ENCODE assay signal across 11 cellular contexts in the genomic region with DNA sequence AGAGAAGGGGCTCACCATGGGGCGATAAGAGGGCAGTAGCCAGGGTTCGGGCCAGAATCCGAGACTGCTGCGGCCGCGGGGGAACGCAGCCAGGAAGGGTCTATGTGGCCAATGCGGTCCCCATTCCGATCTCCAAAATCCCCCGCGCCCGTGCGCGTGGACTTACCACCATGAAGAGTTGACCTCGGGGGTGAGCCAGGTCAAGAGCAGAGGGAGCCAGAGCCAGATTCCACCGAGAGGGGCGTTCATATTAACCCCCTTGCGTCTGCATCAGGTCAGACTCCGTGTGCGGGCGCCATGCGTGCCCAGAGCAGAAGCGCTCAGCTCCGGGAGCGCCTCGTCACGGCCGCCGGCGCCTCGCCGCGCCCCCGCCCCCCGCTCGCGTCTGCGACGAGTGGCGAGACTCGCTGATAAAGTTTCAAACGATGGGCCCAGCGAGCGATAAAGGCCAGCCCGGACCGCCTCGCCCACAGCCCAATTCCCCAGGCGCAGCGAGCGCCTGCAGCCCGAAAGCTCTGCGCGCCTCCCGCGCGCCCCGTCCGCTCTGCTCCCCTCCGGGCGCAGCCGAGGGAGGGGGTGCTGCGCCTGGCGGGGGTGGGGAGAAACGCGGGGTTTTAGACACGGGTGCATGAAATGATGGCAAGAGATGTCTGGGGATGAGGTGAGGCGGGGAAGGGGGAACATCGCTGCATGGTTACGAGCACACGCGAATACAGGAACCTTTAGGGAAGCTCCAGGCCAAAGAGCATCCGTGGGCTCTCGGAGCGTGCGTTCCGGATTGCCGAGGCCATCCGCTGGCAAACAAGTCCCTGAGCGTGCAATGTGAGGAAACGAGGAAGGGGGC. TPM values are rescaled to one million over a fixed set of nuclear protein-coding genes. Genes with fewer than 3 reads are reported as not detected.
DNase-seq lines count a peak whose midpoint lies in the region; ATAC-seq and TF ChIP-seq lines count a peak whose summit lies in the region.
"Had no signal": no experiment of that assay in that cellular context is flagged by ENCODE, and none has a peak within 500 bp of the region (broad histone marks: within the 10 kb centered on the region; RNA-seq: fewer than 3 reads in every experiment).

A gene (minus strand): TSS at position 318 of the 844 bp plus-strand sequence. CDS start 69 bp downstream, at position 249.

- ATAC-seq in CD4-positive, alpha-beta T cell (ENCODE audit: poor library complexity), result no peak
- no peak for ATAC-seq in natural killer cell
- ATAC-seq in GM19397 (IDR thresholded peaks at IDR 0.05; ENCODE audit: unreplicated experiment), result no peak

- H3K27ac Mint-ChIP-seq in nephron progenitor cell, result no peak within 1 kb of the TSS
- no peak within 1 kb of the TSS for H3K27ac Mint-ChIP-seq in CD4-positive, alpha-beta T cell
- no peak within 1 kb of the TSS for H3K27ac Mint-ChIP-seq in natural killer cell

- WGBS in esophagus, 2 donors, result 2% methylated on average over 79 to 80 of the region's 80 CpGs

- H3K27me3 ChIP-seq in esophagus (ENCODE audit: control insufficient read depth in 1 of 2, insufficient read depth in 2 of 2, low read length in 2 of 2), result peaks cover 0 to 22% of the 10 kb centered on the region in 2 donors
- peaks cover 64% of the 10 kb centered on the region for H3K27me3 ChIP-seq in CD4-positive, alpha-beta T cell (ENCODE audit: control insufficient read depth, insufficient read depth, low read length)

- peak within 1 kb of the TSS; percentile 30 to 31 for H3K4me3 ChIP-seq in esophagus (ENCODE audit: low read depth in 1 of 2, low read length in 2 of 2)

- H3K4me1 ChIP-seq in esophagus (ENCODE audit: control insufficient read depth in 2 of 2, insufficient read depth in 2 of 2, low read length in 1 of 2), result peaks cover 5 to 15% of the 10 kb centered on the region in 2 donors

- POLR2A ChIA-PET in CD4-positive, alpha-beta T cell (lab: Charles Lee), result no interaction called here

- H3K36me3 ChIP-seq in esophagus (ENCODE audit: control insufficient read depth in 2 of 2, insufficient read depth in 2 of 2, low read length in 1 of 2), result no peaks in the 10 kb centered on the region

- peaks cover 17% of the 10 kb centered on the region for H3K4me1 Mint-ChIP-seq in nephron progenitor cell
- H3K4me1 Mint-ChIP-seq in CD4-positive, alpha-beta T cell (ENCODE audit: low read depth), result no peaks in the 10 kb centered on the region
- peaks cover 4 to 5% of the 10 kb centered on the region in 2 donors for H3K4me1 Mint-ChIP-seq in natural killer cell

- H3K9me3 Mint-ChIP-seq in nephron progenitor cell (peaks cover 28% of the 10 kb centered on the region), natural killer cell (no peaks in the 10 kb centered on the region)
- H3K9me3 Mint-ChIP-seq in CD4-positive, alpha-beta T cell, result no peaks in the 10 kb centered on the region

- H3K4me3 Mint-ChIP-seq in nephron progenitor cell (peak within 1 kb of the TSS; percentile 90), natural killer cell (no peak within 1 kb of the TSS)
- no peak within 1 kb of the TSS for H3K4me3 Mint-ChIP-seq in CD4-positive, alpha-beta T cell

- peaks cover 94% of the 10 kb centered on the region for H3K27me3 Mint-ChIP-seq in nephron progenitor cell (ENCODE audit: low read depth, poor library complexity)
- H3K27me3 Mint-ChIP-seq in CD4-positive, alpha-beta T cell, result peaks cover 81% of the 10 kb centered on the region
- peaks cover 34 to 60% of the 10 kb centered on the region in 2 donors for H3K27me3 Mint-ChIP-seq in natural killer cell (ENCODE audit: low read depth in 2 of 2)

- TF ChIP-seq CTCF in nephron progenitor cell (IDR thresholded peaks at IDR 0.05) (no peak), natural killer cell (IDR thresholded peaks at IDR 0.05) (no peak)
- no peak for TF ChIP-seq CTCF in CD4-positive, alpha-beta T cell (IDR thresholded peaks at IDR 0.05)

- no peak within 1 kb of the TSS for H3K27ac ChIP-seq in esophagus (ENCODE audit: low read depth in 2 of 2, low read length in 1 of 2)
- no peak within 1 kb of the TSS for H3K27ac ChIP-seq in CD4-positive, alpha-beta T cell (ENCODE audit: low read depth, low read length)
- H3K27ac ChIP-seq: KMS-11 had no signal

- no peaks in the 10 kb centered on the region for H3K9me3 ChIP-seq in esophagus (ENCODE audit: control insufficient read depth in 2 of 2, insufficient read depth in 1 of 2, low read depth in 1 of 2, low read length in 1 of 2)
- no peaks in the 10 kb centered on the region for H3K9me3 ChIP-seq in CD4-positive, alpha-beta T cell (ENCODE audit: control insufficient read depth, low read length)

- H3K36me3 Mint-ChIP-seq in nephron progenitor cell (ENCODE audit: low read depth) (peaks cover 18% of the 10 kb centered on the region), natural killer cell (peaks cover 7% of the 10 kb centered on the region)
- no peaks in the 10 kb centered on the region for H3K36me3 Mint-ChIP-seq in CD4-positive, alpha-beta T cell (ENCODE audit: low read depth)

- CTCF ChIA-PET in CD4-positive, alpha-beta T cell (lab: Charles Lee), result no interaction called here

- peak; percentile 33 for DNase-seq in AG20443 (ENCODE audit: low spot score)
- DNase-seq in NCI-H1105 treated with DMSO at 0.1 percent for 48 hours (lab: John Stamatoyannopoulos, UW), result peak; percentile 8
- DNase-seq in nephron progenitor cell, result peak; percentile 54
- no peak for DNase-seq in CD4-positive, alpha-beta T cell
- no peak for DNase-seq in NCI-H510A treated with DMSO at 0.1 percent for 48 hours (lab: John Stamatoyannopoulos, UW)
- no peak for DNase-seq in natural killer cell
- DNase-seq: activated CD8-positive, alpha-beta memory T cell treated with anti-CD3 and anti-CD28 coated beads for 24 hours; left cardiac atrium had no signal

- intact Hi-C loops in CD4-positive, alpha-beta T cell (cut with DNase I, micrococcal nuclease), result no loop called here
- intact Hi-C loops in natural killer cell (cut with micrococcal nuclease), result no loop called here

RNA-seq across cellular contexts. Expression of the gene that starts here (rescaled TPM):
- under 1 TPM in 1 of 2 donors, not detected in 1; 0.02 TPM for polyA plus RNA-seq in esophagus
- not detected for total RNA-seq in CD4-positive, alpha-beta T cell
- not detected for total RNA-seq in natural killer cell

Comparison
In these comparisons a context has a peak if more than half of its experiments do, and no peak if none do; other contexts are left out.
1. DNase-seq: peak in AG20443 (single experiment), NCI-H1105 treated with DMSO at 0.1 percent for 48 hours (single experiment) and nephron progenitor cell (single experiment); none in CD4-positive, alpha-beta T cell (0 of 10), NCI-H510A treated with DMSO at 0.1 percent for 48 hours (single experiment) and natural killer cell (single experiment).